Comparison of ENCODE assay signal across 1 cellular context in genomic region chr17:81164464-81165245, GRCh38.
TF ChIP-seq lines count a peak whose summit lies in the region.

No MANE protein-coding gene starts in this region.

TF ChIP-seq in H1, 55 proteins besides CTCF, POLR2A, EP300 and RAD21:
- TF ChIP-seq BCL11A (IDR thresholded peaks at IDR 0.05; ENCODE audit: low read depth in 2 of 2, low read length in 2 of 2) = no peak
- TF ChIP-seq FOSL1 (IDR thresholded peaks at IDR 0.05; ENCODE audit: insufficient read depth, low read depth, low read length) = no peak
- TF ChIP-seq BRCA1 (IDR thresholded peaks at IDR 0.05; ENCODE audit: low read depth, low read length) = no peak
- TF ChIP-seq, protein P1, sequence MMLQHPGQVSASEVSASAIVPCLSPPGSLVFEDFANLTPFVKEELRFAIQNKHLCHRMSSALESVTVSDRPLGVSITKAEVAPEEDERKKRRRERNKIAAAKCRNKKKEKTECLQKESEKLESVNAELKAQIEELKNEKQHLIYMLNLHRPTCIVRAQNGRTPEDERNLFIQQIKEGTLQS (IDR thresholded peaks at IDR 0.05; ENCODE audit: insufficient read depth, low read depth, low read length) = no peak
- TF ChIP-seq SP4 (IDR thresholded peaks at IDR 0.05; ENCODE audit: low read length) = no peak
- TF ChIP-seq RNF2 (IDR thresholded peaks at IDR 0.05; ENCODE audit: borderline replicate concordance, low read depth, low read length, missing control alignments, poor library complexity, severe bottlenecking) = no peak
- TF ChIP-seq CHD7 (IDR thresholded peaks at IDR 0.05; ENCODE audit: insufficient replicate concordance, low read length) = no peak
- TF ChIP-seq YY1 (IDR thresholded peaks at IDR 0.05; ENCODE audit: low read depth, low read length) = no peak
- TF ChIP-seq NRF1 (IDR thresholded peaks at IDR 0.05; ENCODE audit: low read depth, low read length) = no peak
